10 cellular contexts compared by ENCODE assay signal in the genomic region with DNA sequence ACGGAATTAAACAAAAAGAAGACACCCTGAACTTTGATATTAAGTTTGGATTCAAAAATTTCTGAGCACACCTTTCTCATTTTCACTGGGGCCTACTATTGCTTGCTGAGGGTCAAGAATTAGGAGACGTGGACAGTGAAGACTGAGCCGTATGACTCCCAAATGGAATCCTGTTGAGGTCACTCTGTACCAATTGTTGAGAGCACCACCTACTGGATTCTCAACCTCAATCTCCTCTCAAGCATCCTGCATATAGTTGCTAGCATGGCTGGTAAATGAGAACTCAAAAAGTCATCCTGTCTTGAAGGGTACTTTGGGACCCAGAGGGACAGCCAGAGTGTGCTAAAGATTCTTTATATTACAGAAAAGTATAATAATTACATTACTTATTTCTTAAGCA. TPM values are rescaled to one million over a fixed set of nuclear protein-coding genes. Genes with fewer than 3 reads are reported as not detected.
A peak's percentile ranks its signal among the peaks of the same experiment; 100 is the strongest.
DNase-seq lines count a peak whose midpoint lies in the region; ATAC-seq, FAIRE-seq and TF ChIP-seq lines count a peak whose summit lies in the region.
"Had no signal": no experiment of that assay in that cellular context is flagged by ENCODE, and none has a peak within 500 bp of the region (broad histone marks: within the 10 kb centered on the region; RNA-seq: fewer than 3 reads in every experiment).

No MANE protein-coding gene starts in this region.

- 0 out of 2 replicates have a peak, but pooled peaks have one; percentile 7 for TF ChIP-seq CTCF in IMR-90 (conservative IDR thresholded peaks at IDR 0.05; ENCODE audit: low read depth, low read length)
- peak; percentile 41 for TF ChIP-seq CTCF in brain microvascular endothelial cell (IDR thresholded peaks at IDR 0.05; ENCODE audit: low read depth, low read length, missing control alignments)
- TF ChIP-seq CTCF in HepG2 (CRISPR knock-in tag; IDR thresholded peaks at IDR 0.05), result peak; percentile 66

- H3K9me1 ChIP-seq in IMR-90 (ENCODE audit: insufficient read depth, low read length), result no peaks in the 10 kb centered on the region

- no peak for TF ChIP-seq EP300 in HepG2 (IDR thresholded peaks at IDR 0.05; ENCODE audit: low read depth in 2 of 2, low read length in 2 of 2)
- no peak for TF ChIP-seq EP300 in HepG2 (CRISPR knock-in tag; IDR thresholded peaks at IDR 0.05; ENCODE audit: borderline replicate concordance)

- BruUV-seq in IMR-90 (replicated peaks; lab: Mats Ljungman, UMichigan), result no TSS peak
- BruUV-seq in HepG2 (replicated peaks; lab: Mats Ljungman, UMichigan), result no TSS peak

- H3K4me2 ChIP-seq in IMR-90 (ENCODE audit: low read depth, low read length), result no peak overlapping the region
- H3K4me2 ChIP-seq in HepG2 (ENCODE audit: low read depth, low read length), result no peak overlapping the region

- H2BK15ac ChIP-seq in IMR-90 (ENCODE audit: low read depth, low read length), result no peak overlapping the region

- H3K9me3 ChIP-seq in IMR-90 (ENCODE audit: control insufficient read depth, insufficient read depth, low read length), result no peaks in the 10 kb centered on the region
- H3K9me3 ChIP-seq in HepG2 (ENCODE audit: low read length), result no peaks in the 10 kb centered on the region
- H3K9me3 ChIP-seq in naive thymus-derived CD4-positive, alpha-beta T cell (ENCODE audit: control insufficient read depth in 2 of 3, low read length in 3 of 3), result peaks cover 0 to 6% (median 0%) of the 10 kb centered on the region in 3 experiments

- H3K36me3 ChIP-seq in IMR-90 (ENCODE audit: control insufficient read depth, insufficient read depth, low read length) (no peaks in the 10 kb centered on the region), brain microvascular endothelial cell (replicated peaks) (no peaks in the 10 kb centered on the region), HepG2 (replicated peaks in 1 of 2; ENCODE audit: control insufficient read depth in 1 of 2, insufficient read depth in 2 of 2, low read length in 2 of 2) (no peaks in the 10 kb centered on the region)
- no peaks in the 10 kb centered on the region for H3K36me3 ChIP-seq in naive thymus-derived CD4-positive, alpha-beta T cell (ENCODE audit: control insufficient read depth in 2 of 3, insufficient read depth in 3 of 3, low read length in 3 of 3)
- H3K36me3 ChIP-seq: SJSA1 had no signal

- no peak overlapping the region for H2AK5ac ChIP-seq in IMR-90 (ENCODE audit: low read depth, low read length)

- no peak overlapping the region for H3K23ac ChIP-seq in IMR-90 (ENCODE audit: low read depth, low read length)

- H4K91ac ChIP-seq in IMR-90 (ENCODE audit: insufficient read depth, low read depth, low read length), result no peak overlapping the region

- no peak overlapping the region for H2AK9ac ChIP-seq in IMR-90 (replicated peaks; ENCODE audit: low read depth, low read length, poor library complexity)

- H4K20me1 ChIP-seq in IMR-90 (ENCODE audit: insufficient read depth, low read length), result no peaks in the 10 kb centered on the region
- H4K20me1 ChIP-seq in HepG2 (ENCODE audit: insufficient read depth, low read length), result no peaks in the 10 kb centered on the region

- peak; percentile 50 for FAIRE-seq in HepG2 (lab: Jason Lieb, UNC)

- H3K79me1 ChIP-seq in IMR-90 (ENCODE audit: low read depth in 1 of 2, low read length in 2 of 2), result no peaks in the 10 kb centered on the region

- no peak overlapping the region for H4K5ac ChIP-seq in IMR-90 (ENCODE audit: low read depth, low read length)

- H3K27ac ChIP-seq in IMR-90 (ENCODE audit: insufficient read depth, low read length) (no peak overlapping the region), brain microvascular endothelial cell (no peak overlapping the region), HepG2 (ENCODE audit: extremely low read length, insufficient read depth, low read length) (no peak overlapping the region)
- H3K27ac ChIP-seq in naive thymus-derived CD4-positive, alpha-beta T cell (ENCODE audit: low read depth, low read length), result no peak overlapping the region
- H3K27ac ChIP-seq: SJSA1 had no signal

- ATAC-seq in IMR-90 (ENCODE audit: low read depth) (peak; percentile 70), HepG2 (peak; percentile 92), GM21786 (IDR thresholded peaks at IDR 0.05; ENCODE audit: unreplicated experiment) (no peak), HG03378 (IDR thresholded peaks at IDR 0.05; ENCODE audit: unreplicated experiment) (no peak)
- ATAC-seq in naive thymus-derived CD4-positive, alpha-beta T cell, result no peak

- dilution Hi-C loops in IMR-90 (cut with HindIII; ENCODE audit: low sequenced_read_pairs, unreplicated experiment), result no loop called here

- no peak overlapping the region for H2BK20ac ChIP-seq in IMR-90 (ENCODE audit: low read depth, low read length)

- CTCF ChIA-PET in IMR-90 (lab: Yijun Ruan, JAX) (no interaction called here), HepG2 (lab: Yijun Ruan, JAX; ENCODE audit: low intra/inter-chr PET ratio, low total read pairs) (interaction anchor here (1.2 kb wide), 1 partner anchor 165 kb away, joined by 5 read pairs; no protein-coding TSS in a partner anchor)
- CTCF ChIA-PET in naive thymus-derived CD4-positive, alpha-beta T cell (lab: Charles Lee), result no interaction called here

- intact Hi-C loops in IMR-90 (cut with micrococcal nuclease) (no loop called here), HepG2 (cut with micrococcal nuclease; ENCODE audit: unreplicated experiment) (no loop called here)
- intact Hi-C loops in naive thymus-derived CD4-positive, alpha-beta T cell (cut with micrococcal nuclease), result loop anchor here in 1 of 2 donors (1.0 kb wide), 1 partner anchor 672 kb away; no protein-coding TSS in a partner anchor

- H3K56ac ChIP-seq in IMR-90 (ENCODE audit: extremely low read depth, insufficient read depth, low read length), result no peak overlapping the region

- H3K27ac Mint-ChIP-seq in naive thymus-derived CD4-positive, alpha-beta T cell, result no peak overlapping the region
- H3K27ac Mint-ChIP-seq: activated naive CD8-positive, alpha-beta T cell had no signal

- TF ChIP-seq POLR2A in IMR-90 (IDR thresholded peaks at IDR 0.05; ENCODE audit: low read depth, low read length) (no peak), HepG2 (IDR thresholded peaks at IDR 0.05; ENCODE audit: insufficient read depth in 1 of 2, low read depth in 2 of 2, low read length in 2 of 2) (no peak)

- H3K4me1 ChIP-seq in IMR-90 (ENCODE audit: control insufficient read depth, insufficient read depth, low read length), result no peaks in the 10 kb centered on the region
- no peaks in the 10 kb centered on the region for H3K4me1 ChIP-seq in HepG2 (ENCODE audit: insufficient read depth, low read length)
- no peaks in the 10 kb centered on the region for H3K4me1 ChIP-seq in naive thymus-derived CD4-positive, alpha-beta T cell (ENCODE audit: control insufficient read depth in 2 of 2, insufficient read depth in 2 of 2, low read length in 2 of 2)
- H3K4me1 ChIP-seq: SJSA1 had no signal

- TF ChIP-seq RAD21 in IMR-90 (IDR thresholded peaks at IDR 0.05; ENCODE audit: low read length) (no peak), HepG2 (CRISPR knock-in tag; IDR thresholded peaks at IDR 0.05) (no peak)

- no peak overlapping the region for H3K9ac ChIP-seq in IMR-90 (ENCODE audit: low read depth, low read length)
- no peak overlapping the region for H3K9ac ChIP-seq in HepG2 (ENCODE audit: insufficient read depth, low read depth, low read length)

- H3K4me3 ChIP-seq in IMR-90 (ENCODE audit: insufficient read depth, low read depth, low read length), result no peak overlapping the region
- H3K4me3 ChIP-seq in brain microvascular endothelial cell (ENCODE audit: low read depth, low read length), result no peak overlapping the region
- no peak overlapping the region for H3K4me3 ChIP-seq in HepG2 (replicated peaks in 1 of 3; ENCODE audit: insufficient read depth in 1 of 3, low read depth in 2 of 3, low read length in 3 of 3)
- H3K4me3 ChIP-seq in naive thymus-derived CD4-positive, alpha-beta T cell (ENCODE audit: low read length), result no peak overlapping the region
- H3K4me3 ChIP-seq: SJSA1 had no signal

- H3K27me3 Mint-ChIP-seq in naive thymus-derived CD4-positive, alpha-beta T cell, result peaks cover 20 to 41% (median 34%) of the 10 kb centered on the region in 5 donors

- no peak overlapping the region for H3K14ac ChIP-seq in IMR-90 (replicated peaks; ENCODE audit: low read depth, low read length)

- in situ Hi-C loops in IMR-90 (cut with MboI; ENCODE audit: low sequenced_read_pairs) (loop anchor here (25.0 kb wide), 1 partner anchor 612 kb away; no protein-coding TSS in a partner anchor), brain microvascular endothelial cell (cut with HindIII; ENCODE audit: low pct_ligation_motif_present, low sequenced_read_pairs) (no loop called here), HepG2 (cut with HindIII; ENCODE audit: extremely low pct_ligation_motif_present, low pct_unique_long_range_greater_than_20kb) (loop anchor here (25.0 kb wide), 1 partner anchor 362 kb away; no protein-coding TSS in a partner anchor)

- peaks cover 2 to 25% (median 14%) of the 10 kb centered on the region in 11 donors for H3K9me3 Mint-ChIP-seq in naive thymus-derived CD4-positive, alpha-beta T cell

- H3K4me1 Mint-ChIP-seq in naive thymus-derived CD4-positive, alpha-beta T cell, result no peaks in the 10 kb centered on the region

- no peak overlapping the region for H3K4me3 Mint-ChIP-seq in naive thymus-derived CD4-positive, alpha-beta T cell
- H3K4me3 Mint-ChIP-seq: activated naive CD8-positive, alpha-beta T cell had no signal

- no peaks in the 10 kb centered on the region for H3K79me2 ChIP-seq in HepG2 (ENCODE audit: insufficient read depth, low read length)

- H3K18ac ChIP-seq in IMR-90 (ENCODE audit: low read depth, low read length), result no peak overlapping the region

- POLR2A ChIA-PET in IMR-90 (lab: Charles Lee; ENCODE audit: unreplicated experiment) (no interaction called here), HepG2 (lab: Yijun Ruan, JAX) (no interaction called here)
- POLR2A ChIA-PET in naive thymus-derived CD4-positive, alpha-beta T cell (lab: Charles Lee), result no interaction called here

- H4K8ac ChIP-seq in IMR-90 (ENCODE audit: low read depth in 2 of 2, low read length in 2 of 2), result no peak overlapping the region

- H2BK5ac ChIP-seq in IMR-90 (ENCODE audit: low read depth, low read length, poor library complexity, severe bottlenecking), result no peak overlapping the region

- no peak overlapping the region for H2BK120ac ChIP-seq in IMR-90 (ENCODE audit: low read depth, low read length)

- peaks cover 0 to 17% (median 7%) of the 10 kb centered on the region in 5 donors for H3K36me3 Mint-ChIP-seq in naive thymus-derived CD4-positive, alpha-beta T cell

- DNase-seq in COLO668 (lab: John Stamatoyannopoulos, UW; ENCODE audit: unreplicated experiment) (peak; percentile 16), IMR-90 (peak; percentile 15), brain microvascular endothelial cell (peak; percentile 15), HepG2 (ENCODE audit: low spot score) (peak; percentile 24), NCI-H446 (lab: John Stamatoyannopoulos, UW) (no peak)
- DNase-seq in naive thymus-derived CD4-positive, alpha-beta T cell, result no peak

- WGBS in IMR-90 (ENCODE audit: extremely low coverage in 2 of 2, insufficient read length in 1 of 2), 2 experiments, result 20% methylated on average over 1 of the region's 3 CpGs; no CpG with 5 or more reads in 1 of the 2 experiments
- WGBS in HepG2 (ENCODE audit: low lambda C conversion rate), result 30% methylated on average over 3 of the region's 3 CpGs

- no peak overlapping the region for H3K4ac ChIP-seq in IMR-90 (ENCODE audit: low read depth, low read length)

- H2AFZ ChIP-seq in IMR-90 (replicated peaks; ENCODE audit: low read length, poor library complexity) (no peak overlapping the region), HepG2 (ENCODE audit: low read length) (no peak overlapping the region)

- peaks cover 2% of the 10 kb centered on the region; the same call in 1 of the 2 replicates for H3K27me3 ChIP-seq in IMR-90 (ENCODE audit: control insufficient read depth, insufficient read depth, low read length)
- H3K27me3 ChIP-seq in brain microvascular endothelial cell (replicated peaks), result no peaks in the 10 kb centered on the region
- H3K27me3 ChIP-seq in HepG2 (ENCODE audit: control insufficient read depth in 1 of 2, insufficient read depth in 2 of 2, low read length in 2 of 2), result peaks cover 0 to 10% of the 10 kb centered on the region in 2 experiments; a peak in 3 of 5 replicates
- H3K27me3 ChIP-seq in naive thymus-derived CD4-positive, alpha-beta T cell (ENCODE audit: control insufficient read depth in 2 of 2, insufficient read depth in 2 of 2, low read length in 2 of 2), result no peaks in the 10 kb centered on the region
- H3K27me3 ChIP-seq: SJSA1 had no signal

RNA-seq across cellular contexts. Expression of a gene that starts 20.2 kb away (rescaled TPM):
- total RNA-seq in IMR-90 (2012; rRNA removed) (31.0 and 32.8 TPM in 2 replicates), HepG2 (2016; rRNA removed; fragmentation: Illumina TruSeq; extraction: Trizol) (36.1 and 51.6 TPM in 2 replicates)
- polyA plus RNA-seq in IMR-90 (2012; rRNA removed) (5.9 and 7.7 TPM in 2 replicates), HepG2 (2011; rRNA removed) (14.4 and 16.3 TPM in 2 replicates)
- polyA plus RNA-seq in IMR-90 (2012; cell fraction: cytosol; rRNA removed), result 2.0 TPM in 2 replicates
- polyA plus RNA-seq in IMR-90 (2012; cell fraction: nucleus; rRNA removed; ENCODE audit: low replicate concordance), result 5.1 and 14.0 TPM in 2 replicates
- 12.0 and 14.3 TPM in 2 replicates for total RNA-seq in HepG2 (2016; cell fraction: cytosol; rRNA removed; fragmentation: Illumina TruSeq; extraction: Trizol; ENCODE audit: low read depth)
- total RNA-seq in HepG2 (2016; cell fraction: insoluble cytoplasmic fraction; rRNA removed; fragmentation: Illumina TruSeq; extraction: Trizol), result 32.8 and 45.8 TPM in 2 replicates
- 9.2 and 11.7 TPM in 2 replicates for total RNA-seq in HepG2 (2016; cell fraction: membrane; rRNA removed; fragmentation: Illumina TruSeq; extraction: Trizol)
- total RNA-seq in HepG2 (2016; cell fraction: nucleus; rRNA removed; fragmentation: Illumina TruSeq; extraction: Trizol), result 34.1 and 35.4 TPM in 2 replicates
- polyA plus RNA-seq in HepG2 (2011; cell fraction: cytosol; rRNA removed), result 6.7 and 8.5 TPM in 2 replicates
- 20.7 and 23.7 TPM in 2 replicates for polyA plus RNA-seq in HepG2 (2011; cell fraction: nucleus; rRNA removed)
- polyA plus RNA-seq in HepG2 (2012), result 13.2 and 25.7 TPM in 2 replicates
- polyA plus RNA-seq in HepG2 (2016; cell fraction: cytosol; fragmentation: Illumina TruSeq; extraction: Trizol; ENCODE audit: low read depth), result 0.38 and 0.40 TPM in 2 replicates
- 13.0 and 15.2 TPM in 2 replicates for polyA plus RNA-seq in HepG2 (2016; cell fraction: insoluble cytoplasmic fraction; fragmentation: Illumina TruSeq; extraction: Trizol; ENCODE audit: low read depth)
- 1.4 and 1.5 TPM in 2 replicates for polyA plus RNA-seq in HepG2 (2016; cell fraction: membrane; fragmentation: Illumina TruSeq; extraction: Trizol; ENCODE audit: low read depth)
- polyA plus RNA-seq in HepG2 (2016; cell fraction: nucleus; fragmentation: Illumina TruSeq; extraction: Trizol; ENCODE audit: insufficient read depth, low read depth), result 23.5 and 24.6 TPM in 2 replicates
- polyA minus RNA-seq in HepG2 (2011; rRNA and poly(A)+ RNA removed; ENCODE audit: low replicate concordance), result 22.9 and 26.2 TPM in 2 replicates
- polyA minus RNA-seq in HepG2 (2011; cell fraction: cytosol; rRNA and poly(A)+ RNA removed), result 29.8 and 33.5 TPM in 2 replicates
- polyA minus RNA-seq in HepG2 (2011; cell fraction: nucleus; rRNA and poly(A)+ RNA removed), result 54.3 and 66.4 TPM in 2 replicates
- 10 to 100 TPM; 42.9 to 78.8 (median 49.4) TPM for total RNA-seq in naive thymus-derived CD4-positive, alpha-beta T cell
- 10 to 100 TPM; 19.8 to 23.0 TPM for polyA plus RNA-seq in naive thymus-derived CD4-positive, alpha-beta T cell

Comparison
In these comparisons a context has a peak if more than half of its experiments do, and no peak if none do; other contexts are left out.
1. DNase-seq: peak in COLO668 (single experiment), IMR-90 (single experiment), brain microvascular endothelial cell (single experiment) and HepG2 (single experiment); none in NCI-H446 (0 of 2) and naive thymus-derived CD4-positive, alpha-beta T cell (0 of 9).
2. ATAC-seq: peak in IMR-90 (single experiment) and HepG2 (single experiment); none in GM21786 (single experiment), HG03378 (single experiment) and naive thymus-derived CD4-positive, alpha-beta T cell (single experiment).
3. CTCF ChIP-seq: peak in every context shown above with its lines; median percentile 66 in HepG2; 41 in brain microvascular endothelial cell; 7 in IMR-90.